ENCODE assay signal across 1 cellular context in genomic region chr5:16863380-16864007, GRCh38.
TF ChIP-seq lines count a peak whose summit lies in the region.

No MANE protein-coding gene starts in this region.

TF ChIP-seq in H1, 55 proteins besides CTCF, POLR2A, EP300 and RAD21:
- TF ChIP-seq CEBPB (IDR thresholded peaks at IDR 0.05; ENCODE audit: low read depth, low read length) (no peak), ZNF274 (IDR thresholded peaks at IDR 0.05; ENCODE audit: borderline replicate concordance, extremely low read depth, low read length) (no peak), CREB1 (IDR thresholded peaks at IDR 0.05) (no peak), NANOG (IDR thresholded peaks at IDR 0.05; ENCODE audit: insufficient read depth, low read depth, low read length, poor library complexity, severe bottlenecking) (no peak), RNF2 (IDR thresholded peaks at IDR 0.05; ENCODE audit: borderline replicate concordance, low read depth, low read length, missing control alignments, poor library complexity, severe bottlenecking) (no peak), SP1 (IDR thresholded peaks at IDR 0.05; ENCODE audit: low read depth, low read length) (no peak), BCL11A (IDR thresholded peaks at IDR 0.05; ENCODE audit: low read depth in 2 of 2, low read length in 2 of 2) (no peak), MAFK (IDR thresholded peaks at IDR 0.05; ENCODE audit: low read depth, low read length) (no peak), FOSL1 (IDR thresholded peaks at IDR 0.05; ENCODE audit: insufficient read depth, low read depth, low read length) (no peak), SIRT6 (IDR thresholded peaks at IDR 0.05; ENCODE audit: low read length) (no peak), CHD2 (IDR thresholded peaks at IDR 0.05; ENCODE audit: low read length) (no peak), HDAC6 (IDR thresholded peaks at IDR 0.05; ENCODE audit: low read depth, low read length) (no peak), KDM5A (IDR thresholded peaks at IDR 0.05; ENCODE audit: low read length) (no peak), POU5F1 (IDR thresholded peaks at IDR 0.05; ENCODE audit: low read depth, low read length) (no peak), BACH1 (IDR thresholded peaks at IDR 0.05; ENCODE audit: low read length) (no peak)
